10 cellular contexts compared by ENCODE assay signal in the genomic region with DNA sequence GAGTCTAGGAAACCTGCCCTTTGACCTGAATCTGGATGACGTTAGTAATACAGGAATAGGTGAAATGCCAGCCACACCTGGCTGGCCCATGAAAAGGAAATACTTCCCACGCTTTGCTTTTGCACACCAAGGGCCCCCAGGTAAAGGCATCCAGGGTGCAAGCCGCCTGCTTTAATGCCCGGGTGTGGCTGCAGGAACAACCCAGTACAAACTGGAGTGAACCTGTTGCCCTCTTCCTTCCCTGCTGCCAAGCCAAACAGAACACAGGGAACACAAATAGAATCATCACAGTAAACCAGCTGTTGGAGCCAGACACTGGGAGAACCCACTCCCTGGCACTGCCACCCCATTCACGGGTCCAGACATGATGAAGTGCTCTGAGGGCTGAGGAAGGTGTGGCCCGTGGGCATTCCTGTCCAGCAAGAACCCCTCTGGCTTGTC. TPM values are rescaled to one million over a fixed set of nuclear protein-coding genes. Genes with fewer than 3 reads are reported as not detected.
DNase-seq lines count a peak whose midpoint lies in the region; ATAC-seq and TF ChIP-seq lines count a peak whose summit lies in the region.
"Had no signal": no experiment of that assay in that cellular context is flagged by ENCODE, and none has a peak within 500 bp of the region (broad histone marks: within the 10 kb centered on the region; RNA-seq: fewer than 3 reads in every experiment).

No MANE protein-coding gene starts in this region.

- peaks cover 46% of the 10 kb centered on the region for H3K4me1 Mint-ChIP-seq in nephron
- peaks cover 39% of the 10 kb centered on the region for H3K4me1 Mint-ChIP-seq in CD14-positive monocyte

- peak overlapping the region; percentile 83 to 87 (median 83) for H3K27ac Mint-ChIP-seq in nephron
- H3K27ac Mint-ChIP-seq in CD14-positive monocyte = peak overlapping the region in 2 of 7 donors; percentile 8 to 25
- H3K27ac Mint-ChIP-seq: T-helper 1 cell treated with Interleukin-12 subunit alpha and Interleukin-12 subunit beta and Interleukin-4 antibody, amounts not matched to agents 30 μg/mL and 1 μg/mL, for 36 hours had no signal

- ATAC-seq in Right ventricle myocardium inferior (peak; percentile 10), esophagus mucosa (peak; percentile 72)
- ATAC-seq in activated CD4-positive, CD25-positive, alpha-beta regulatory T cell treated with anti-CD3 and anti-CD28 coated beads, Interleukin-2, amount 50 U/mL, for 24 hours = no peak
- ATAC-seq: activated T-cell treated with anti-CD3 and anti-CD28 coated beads, Interleukin-2, amount 50 U/mL, for 4 hours had no signal

- no peaks in the 10 kb centered on the region for H3K36me3 Mint-ChIP-seq in nephron (ENCODE audit: low read depth)
- peaks cover 2 to 8% of the 10 kb centered on the region in 2 donors for H3K36me3 Mint-ChIP-seq in CD14-positive monocyte

- no peak for DNase-seq in Right ventricle myocardium inferior (ENCODE audit: missing footprints)
- no peak for DNase-seq in cardiac septum (ENCODE audit: low spot score)
- DNase-seq in effector CD4-positive, alpha-beta T cell = no peak
- DNase-seq in GM19240 (ENCODE audit: insufficient read length, low spot score) = no peak
- no peak for DNase-seq in CD14-positive monocyte (ENCODE audit: low spot score)
- DNase-seq: activated T-cell treated with anti-CD3 and anti-CD28 coated beads, Interleukin-2, amount 50 U/mL, for 4 hours had no signal

- H3K9me3 Mint-ChIP-seq in nephron (no peaks in the 10 kb centered on the region), CD14-positive monocyte (peaks cover 0 to 2% (median 0%) of the 10 kb centered on the region in 7 donors)
- H3K9me3 Mint-ChIP-seq: activated T-cell treated with anti-CD3 and anti-CD28 coated beads, Interleukin-2, amount 50 U/mL, for 4 hours; T-helper 1 cell treated with Interleukin-12 subunit alpha and Interleukin-12 subunit beta and Interleukin-4 antibody, amounts not matched to agents 30 μg/mL and 1 μg/mL, for 36 hours had no signal

- H3K4me3 Mint-ChIP-seq in nephron = peak overlapping the region in 2 of 3 experiments; percentile 10 to 44
- H3K4me3 Mint-ChIP-seq in CD14-positive monocyte = no peak overlapping the region
- H3K4me3 Mint-ChIP-seq: activated T-cell treated with anti-CD3 and anti-CD28 coated beads, Interleukin-2, amount 50 U/mL, for 4 hours; T-helper 1 cell treated with Interleukin-12 subunit alpha and Interleukin-12 subunit beta and Interleukin-4 antibody, amounts not matched to agents 30 μg/mL and 1 μg/mL, for 36 hours had no signal

- no peaks in the 10 kb centered on the region for H3K27me3 Mint-ChIP-seq in nephron (ENCODE audit: low read depth)
- H3K27me3 Mint-ChIP-seq in CD14-positive monocyte (ENCODE audit: low read depth in 3 of 3) = peaks cover 0 to 2% (median 0%) of the 10 kb centered on the region in 3 donors

- intact Hi-C loops in Right ventricle myocardium inferior (cut with DNase I) = no loop called here
- intact Hi-C loops in cardiac septum (cut with DNase I) = no loop called here
- intact Hi-C loops in CD14-positive monocyte (cut with micrococcal nuclease) = no loop called here

- no peak for TF ChIP-seq CTCF in nephron (IDR thresholded peaks at IDR 0.05; ENCODE audit: unreplicated experiment in 3 of 3)
- TF ChIP-seq CTCF in CD14-positive monocyte (IDR thresholded peaks at IDR 0.05) = no peak

RNA-seq across cellular contexts. Expression of gene FOS, which starts 24.2 kb away (rescaled TPM):
- total RNA-seq in Right ventricle myocardium inferior (9.5 TPM), cardiac septum (25.8 TPM), esophagus mucosa (125 TPM)
- 1,000 to 10,000 TPM; 4,403 to 4,841 TPM for polyA plus RNA-seq in CD14-positive monocyte

Comparison
In these comparisons a context has a peak if more than half of its experiments do, and no peak if none do; other contexts are left out.
1. ATAC-seq: peak in Right ventricle myocardium inferior (single experiment) and esophagus mucosa (single experiment); none in activated CD4-positive, CD25-positive, alpha-beta regulatory T cell treated with anti-CD3 and anti-CD28 coated beads, Interleukin-2, amount 50 U/mL, for 24 hours (0 of 2).
2. H3K4me3 Mint-ChIP-seq: peak in nephron (2 of 3); none in CD14-positive monocyte (0 of 2).